Comparison of ENCODE assay signal across 9 cellular contexts in the genomic region with DNA sequence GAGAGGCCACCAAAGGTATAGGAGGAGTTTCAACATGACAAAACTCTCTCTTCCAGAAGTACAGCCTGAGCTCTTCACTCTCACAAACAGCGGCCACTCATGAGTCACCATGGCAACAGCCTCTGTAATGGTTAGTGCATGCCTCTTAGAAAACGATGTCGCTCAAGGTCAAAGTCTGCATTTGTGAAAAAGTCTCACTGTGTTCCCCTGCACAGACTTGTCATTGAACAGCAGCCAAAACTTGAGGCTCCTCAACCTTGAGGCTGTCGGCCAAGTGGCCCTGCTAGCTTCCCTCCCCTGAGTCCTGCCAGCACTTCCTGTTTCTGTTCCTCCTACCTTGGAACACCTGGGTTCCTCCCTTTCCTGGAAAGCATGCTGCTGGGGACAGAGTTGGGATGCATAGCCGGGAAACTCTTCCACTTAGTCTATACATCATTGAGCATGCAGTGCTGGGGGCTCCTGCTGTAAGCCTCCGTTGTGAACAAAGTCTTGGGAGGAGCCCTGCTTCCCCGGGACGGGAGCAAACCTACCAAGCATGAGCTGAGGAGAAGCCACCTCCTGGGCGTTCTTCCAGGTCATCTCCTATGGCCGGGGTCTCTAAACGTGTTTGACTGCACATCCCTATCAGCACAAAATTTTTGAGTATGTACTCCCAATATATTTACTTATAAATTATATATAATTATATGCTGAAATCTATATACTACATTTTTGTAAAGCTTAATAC.
DNase-seq lines count a peak whose midpoint lies in the region; ATAC-seq, FAIRE-seq and TF ChIP-seq lines count a peak whose summit lies in the region.
"Had no signal": no experiment of that assay in that cellular context is flagged by ENCODE, and none has a peak within 500 bp of the region (broad histone marks: within the 10 kb centered on the region; RNA-seq: fewer than 3 reads in every experiment).

No MANE protein-coding gene starts in this region.

- H3K4me3 Mint-ChIP-seq in MCF 10A (ENCODE audit: unreplicated experiment), result peak overlapping the region; percentile 22

- DNase-seq in GM12891 (ENCODE audit: insufficient read length, low spot score) (no peak), NCI-H187 treated with DMSO at 0.1 percent for 48 hours (lab: John Stamatoyannopoulos, UW) (peak; percentile 41), MCF 10A (ENCODE audit: unreplicated experiment) (peak; percentile 72), mucosa of gallbladder (ENCODE audit: low spot score) (peak; percentile 82), NCI-H226 (no peak), DMS114 treated with DMSO at 0.1 percent for 48 hours (lab: John Stamatoyannopoulos, UW; ENCODE audit: unreplicated experiment) (no peak), psoas muscle (no peak)
- no peak for DNase-seq in stimulated activated CD4-positive, alpha-beta T cell treated with anti-CD3 and anti-CD28 coated beads, Interleukin-4, amount 100 ng/mL, for 4 hours

- H3K4me1 Mint-ChIP-seq in MCF 10A (ENCODE audit: insufficient read depth, unreplicated experiment), result peaks cover 6% of the 10 kb centered on the region

- H3K27me3 Mint-ChIP-seq in MCF 10A (ENCODE audit: insufficient read depth, unreplicated experiment), result peaks cover 1% of the 10 kb centered on the region

- no peaks in the 10 kb centered on the region for H3K36me3 ChIP-seq in psoas muscle (ENCODE audit: insufficient read depth in 1 of 2, low read depth in 1 of 2)

- H3K4me3 ChIP-seq in psoas muscle, result no peak overlapping the region

- H3K27me3 ChIP-seq in psoas muscle (ENCODE audit: insufficient read depth in 3 of 3, low read length in 2 of 3), result no peaks in the 10 kb centered on the region

- TF ChIP-seq CTCF in MCF 10A (IDR thresholded peaks at IDR 0.05; ENCODE audit: unreplicated experiment), result no peak
- no peak for TF ChIP-seq CTCF in psoas muscle (IDR thresholded peaks at IDR 0.05)

- no peaks in the 10 kb centered on the region for H3K36me3 Mint-ChIP-seq in MCF 10A (ENCODE audit: insufficient read depth, unreplicated experiment)

- H3K9me3 Mint-ChIP-seq in MCF 10A (ENCODE audit: unreplicated experiment), result no peaks in the 10 kb centered on the region

- no peaks in the 10 kb centered on the region for H3K9me3 ChIP-seq in psoas muscle

- 37 to 42% (median 41%) methylated on average over 11 of the region's 11 CpGs for WGBS in psoas muscle, 3 donors

- CTCF ChIA-PET in MCF 10A (lab: Yijun Ruan, JAX), result interaction anchor here (0.7 kb wide), 1 partner anchor 593 kb away, joined by 7 read pairs; no protein-coding TSS in a partner anchor

- no peaks in the 10 kb centered on the region for H3K4me1 ChIP-seq in psoas muscle

- no TSS peak for BruUV-seq in MCF 10A (replicated peaks; lab: Mats Ljungman, UMichigan)

- no peak for TF ChIP-seq POLR2A in GM12891 (IDR thresholded peaks at IDR 0.05; ENCODE audit: low read depth, low read length)

- no peak for ATAC-seq in psoas muscle

- peak; percentile 45 for FAIRE-seq in GM12891 (lab: Jason Lieb, UNC)
- FAIRE-seq: GM12892 had no signal

- H3K27ac ChIP-seq in psoas muscle, result no peak overlapping the region

- no peak overlapping the region for H3K27ac Mint-ChIP-seq in MCF 10A (ENCODE audit: low read depth, unreplicated experiment)

- POLR2A ChIA-PET in MCF 10A (lab: Yijun Ruan, JAX), result interaction anchor here (0.6 to 1.5 kb wide), 6 partner anchors 38 to 176 kb away, joined by 3 to 4 read pairs (median 3); no protein-coding TSS in a partner anchor

- intact Hi-C loops in MCF 10A (cut with micrococcal nuclease) (no loop called here), psoas muscle (cut with DNase I) (no loop called here)

TF ChIP-seq in GM12891, 5 proteins besides CTCF, POLR2A, EP300 and RAD21:
- peak; percentile 71 for TF ChIP-seq SPI1 (IDR thresholded peaks at IDR 0.05; ENCODE audit: low read depth, low read length)
- no peak for TF ChIP-seq POLR2AphosphoS5 (IDR thresholded peaks at IDR 0.05; ENCODE audit: low read depth, low read length)
- TF ChIP-seq PAX5 (IDR thresholded peaks at IDR 0.05; ENCODE audit: insufficient read depth, low read length, severe bottlenecking), result no peak

Comparison
In these comparisons a context has a peak if more than half of its experiments do, and no peak if none do; other contexts are left out.
1. DNase-seq: peak in NCI-H187 treated with DMSO at 0.1 percent for 48 hours (single experiment), MCF 10A (single experiment) and mucosa of gallbladder (single experiment); none in GM12891 (single experiment), NCI-H226 (single experiment), DMS114 treated with DMSO at 0.1 percent for 48 hours (single experiment), psoas muscle (0 of 2) and stimulated activated CD4-positive, alpha-beta T cell treated with anti-CD3 and anti-CD28 coated beads, Interleukin-4, amount 100 ng/mL, for 4 hours (0 of 2).